22 cellular contexts compared by ENCODE assay signal in the genomic region with DNA sequence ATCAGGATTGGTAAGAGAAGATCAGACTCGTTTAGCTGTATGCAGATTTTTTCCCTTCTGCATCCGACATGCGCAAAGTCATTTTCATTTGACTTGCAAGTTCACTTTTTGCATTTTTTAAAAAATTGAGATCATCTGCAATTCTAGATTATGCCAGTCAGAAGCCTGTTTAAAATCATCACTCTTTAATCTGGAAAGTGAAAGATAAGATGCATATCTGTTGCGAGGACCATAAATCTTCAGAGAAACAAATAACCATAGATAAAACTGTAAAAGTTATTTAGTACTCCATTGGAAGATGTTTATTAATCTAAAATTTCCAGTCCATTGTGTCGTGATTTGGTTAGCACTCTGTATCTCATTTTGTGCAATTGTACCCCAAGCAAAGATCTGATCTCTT.
"Had no signal": no experiment of that assay in that cellular context is flagged by ENCODE, and none has a peak within 500 bp of the region (broad histone marks: within the 10 kb centered on the region; RNA-seq: fewer than 3 reads in every experiment).

No MANE protein-coding gene starts in this region.

- H3K4me3 Mint-ChIP-seq: effector memory CD8-positive, alpha-beta T cell; memory B cell; mesothelial cell of epicardium; naive B cell; natural killer cell treated with Interleukin-12 subunit alpha and Interleukin-12 subunit beta and Interleukin-15 and Interleukin-18, amount 100 ng/mL, for 72 hours; stimulated activated memory B cell treated with anti-CD40 and anti-IgM and Interleukin-4, amounts not matched to agents 10 μg/mL and 1 μg/mL and 100 μg/mL, for 72 hours; type B pancreatic cell had no signal

- H3K4me3 ChIP-seq: lung, mucosa of descending colon, ovary, psoas muscle, skin epidermis, spleen, testis, tibial artery had no signal

- H3K27ac ChIP-seq: ovary, psoas muscle, skin epidermis, spleen, testis, tibial artery had no signal

- H3K36me3 ChIP-seq: ovary, spleen, tibial artery had no signal

- H3K4me1 Mint-ChIP-seq: memory B cell; naive B cell; stimulated activated memory B cell treated with anti-CD40 and anti-IgM and Interleukin-4, amounts not matched to agents 10 μg/mL and 1 μg/mL and 100 μg/mL, for 72 hours had no signal

- H3K9me3 Mint-ChIP-seq: effector memory CD8-positive, alpha-beta T cell; natural killer cell treated with Interleukin-12 subunit alpha and Interleukin-12 subunit beta and Interleukin-15 and Interleukin-18, amount 100 ng/mL, for 72 hours; stimulated activated memory B cell treated with anti-CD40 and anti-IgM and Interleukin-4, amounts not matched to agents 10 μg/mL and 1 μg/mL and 100 μg/mL, for 72 hours; type B pancreatic cell had no signal

- H3K9me3 ChIP-seq: mucosa of descending colon, psoas muscle, testis had no signal

- ATAC-seq: effector memory CD8-positive, alpha-beta T cell; mucosa of descending colon; natural killer cell treated with Interleukin-12 subunit alpha and Interleukin-12 subunit beta and Interleukin-15 and Interleukin-18, amount 100 ng/mL, for 72 hours; psoas muscle; right cardiac atrium; stimulated activated memory B cell treated with anti-CD40 and anti-IgM and Interleukin-4, amounts not matched to agents 10 μg/mL and 1 μg/mL and 100 μg/mL, for 72 hours; stimulated activated naive CD8-positive, alpha-beta T cell treated with anti-CD3 and anti-CD28 coated beads, Interleukin-15, Interleukin-2, amounts not matched to agents 100 U/mL and 50 U/mL, for 24 hours had no signal

- H3K27me3 ChIP-seq: ovary, testis, tibial artery had no signal

- H3K27ac Mint-ChIP-seq: effector memory CD8-positive, alpha-beta T cell; memory B cell; mesothelial cell of epicardium; naive B cell; natural killer cell treated with Interleukin-12 subunit alpha and Interleukin-12 subunit beta and Interleukin-15 and Interleukin-18, amount 100 ng/mL, for 72 hours; stimulated activated memory B cell treated with anti-CD40 and anti-IgM and Interleukin-4, amounts not matched to agents 10 μg/mL and 1 μg/mL and 100 μg/mL, for 72 hours; type B pancreatic cell had no signal

- DNase-seq: cortex of kidney; effector memory CD8-positive, alpha-beta T cell; kidney; mucosa of descending colon; naive B cell; occipital lobe; ovary; posterior cingulate gyrus; psoas muscle; right cardiac atrium; spleen; stimulated activated CD4-positive, alpha-beta T cell treated with anti-CD3 and anti-CD28 coated beads, Interleukin-4, amount 100 ng/mL, for 4 hours; stimulated activated naive CD8-positive, alpha-beta T cell treated with anti-CD3 and anti-CD28 coated beads, Interleukin-15, Interleukin-2, amounts not matched to agents 100 U/mL and 50 U/mL, for 24 hours; testis; tibial artery had no signal

- H3K4me1 ChIP-seq: psoas muscle, spleen, testis, tibial artery had no signal

- H3K36me3 Mint-ChIP-seq: memory B cell; mesothelial cell of epicardium; naive B cell; natural killer cell treated with Interleukin-12 subunit alpha and Interleukin-12 subunit beta and Interleukin-15 and Interleukin-18, amount 100 ng/mL, for 72 hours; stimulated activated memory B cell treated with anti-CD40 and anti-IgM and Interleukin-4, amounts not matched to agents 10 μg/mL and 1 μg/mL and 100 μg/mL, for 72 hours; type B pancreatic cell had no signal
